Comparison of ENCODE assay signal across 26 cellular contexts in the genomic region with DNA sequence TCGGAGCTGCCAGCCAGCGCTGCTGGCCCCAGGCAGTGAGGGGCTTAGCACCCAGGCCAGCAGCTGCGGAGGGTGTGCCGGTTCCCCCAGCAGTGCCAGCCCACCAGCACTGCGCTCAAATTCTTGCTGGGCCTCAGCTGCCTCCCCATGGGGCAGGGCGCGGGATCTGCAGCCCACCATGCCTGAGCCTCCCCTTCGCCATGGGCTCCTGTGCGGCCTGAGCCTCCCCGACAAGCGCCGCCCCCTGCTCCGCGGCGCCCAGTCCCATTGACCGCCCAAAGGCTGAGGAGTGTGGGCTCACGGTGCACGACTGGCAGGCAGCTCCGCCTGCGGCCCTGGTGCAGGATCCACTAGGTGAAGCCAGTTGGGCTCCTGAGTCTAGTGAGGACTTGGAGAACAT.
DNase-seq lines count a peak whose midpoint lies in the region; ATAC-seq, FAIRE-seq and TF ChIP-seq lines count a peak whose summit lies in the region.
"Had no signal": no experiment of that assay in that cellular context is flagged by ENCODE, and none has a peak within 500 bp of the region (broad histone marks: within the 10 kb centered on the region; RNA-seq: fewer than 3 reads in every experiment).

No MANE protein-coding gene starts in this region.

- peak overlapping the region; percentile 48 for H3K18ac ChIP-seq in neuronal stem cell (ENCODE audit: low read length)

- H3K4me3 ChIP-seq in neuronal stem cell (ENCODE audit: low read length in 2 of 2) = peak overlapping the region in 1 of 2 donors; percentile 39
- no peak overlapping the region for H3K4me3 ChIP-seq in spleen
- H3K4me3 ChIP-seq: A549; BLaER1 treated with 17β-estradiol and CSF1 and Interleukin-3, amounts not matched to agents 10 nM and 100 nM; GM12878; GM23248 had no signal

- H3K36me3 Mint-ChIP-seq in natural killer cell treated with Interleukin-12 subunit alpha and Interleukin-12 subunit beta and Interleukin-15 and Interleukin-18, amount 100 ng/mL, for 72 hours = no peaks in the 10 kb centered on the region
- no peaks in the 10 kb centered on the region for H3K36me3 Mint-ChIP-seq in natural killer cell
- H3K36me3 Mint-ChIP-seq: CD14-positive monocyte; CD8-positive, alpha-beta memory T cell had no signal

- no peak overlapping the region for H3K23ac ChIP-seq in neuronal stem cell (ENCODE audit: low read depth, low read length, poor library complexity)

- DNase-seq in natural killer cell treated with Interleukin-12 subunit alpha and Interleukin-12 subunit beta and Interleukin-15 and Interleukin-18, amount 100 ng/mL, for 72 hours (ENCODE audit: low spot score) = peak; percentile 39
- no peak for DNase-seq in natural killer cell
- DNase-seq in neuronal stem cell (ENCODE audit: low spot score) = no peak
- peak; percentile 54 for DNase-seq in spleen
- no peak for DNase-seq in HTR-8/SVneo (ENCODE audit: insufficient read length, low spot score)
- DNase-seq in putamen (ENCODE audit: low spot score) = no peak
- DNase-seq: 8988T; ACHN; AML-193; BE2C; CD4-positive, alpha-beta T cell; CD8-positive, alpha-beta memory T cell; DMS 273 treated with DMSO at 0.1 percent for 48 hours; DMS79; EL; GDM1; GM23248; H7; HCEC 1CT had no signal

- H2AFZ ChIP-seq in neuronal stem cell (ENCODE audit: low read length) = no peak overlapping the region
- H2AFZ ChIP-seq: GM23248 had no signal

- no peak overlapping the region for H2BK12ac ChIP-seq in neuronal stem cell (ENCODE audit: low read length)

- no peak overlapping the region for H2AK5ac ChIP-seq in neuronal stem cell (ENCODE audit: low read depth, low read length)

- H3K9me3 ChIP-seq in neuronal stem cell (replicated peaks in 1 of 2; ENCODE audit: control insufficient read depth in 2 of 2, insufficient read depth in 1 of 2, low read depth in 1 of 2, low read length in 2 of 2) = peaks cover 5 to 15% of the 10 kb centered on the region in 2 donors
- peaks cover 0 to 31% (median 9%) of the 10 kb centered on the region in 8 donors for H3K9me3 ChIP-seq in spleen
- H3K9me3 ChIP-seq: BE2C had no signal

- H3K36me3 ChIP-seq in neuronal stem cell (replicated peaks in 1 of 2; ENCODE audit: control insufficient read depth in 2 of 2, insufficient read depth in 2 of 2, low read length in 2 of 2) (no peaks in the 10 kb centered on the region), spleen (no peaks in the 10 kb centered on the region)
- H3K36me3 ChIP-seq: BE2C; BLaER1 treated with 17β-estradiol and CSF1 and Interleukin-3, amounts not matched to agents 10 nM and 100 nM had no signal

- H3K27ac ChIP-seq in neuronal stem cell (replicated peaks; ENCODE audit: low read length) (no peak overlapping the region), spleen (no peak overlapping the region)
- H3K27ac ChIP-seq: A549; BLaER1 treated with 17β-estradiol and CSF1 and Interleukin-3, amounts not matched to agents 10 nM and 100 nM; GM23248 had no signal

- H2BK120ac ChIP-seq in neuronal stem cell (ENCODE audit: low read depth, low read length) = no peak overlapping the region

- no peaks in the 10 kb centered on the region for H3K4me1 Mint-ChIP-seq in natural killer cell treated with Interleukin-12 subunit alpha and Interleukin-12 subunit beta and Interleukin-15 and Interleukin-18, amount 100 ng/mL, for 72 hours (ENCODE audit: low read depth in 2 of 2)
- no peaks in the 10 kb centered on the region for H3K4me1 Mint-ChIP-seq in natural killer cell
- H3K4me1 Mint-ChIP-seq: CD14-positive monocyte; CD8-positive, alpha-beta memory T cell had no signal

- H4K91ac ChIP-seq in neuronal stem cell (ENCODE audit: low read depth, low read length, poor library complexity) = no peak overlapping the region

- H3K27ac Mint-ChIP-seq in natural killer cell treated with Interleukin-12 subunit alpha and Interleukin-12 subunit beta and Interleukin-15 and Interleukin-18, amount 100 ng/mL, for 72 hours = no peak overlapping the region
- no peak overlapping the region for H3K27ac Mint-ChIP-seq in natural killer cell
- H3K27ac Mint-ChIP-seq: CD14-positive monocyte; CD4-positive, alpha-beta T cell; CD8-positive, alpha-beta memory T cell had no signal

- H2BK5ac ChIP-seq in neuronal stem cell (ENCODE audit: low read length) = no peak overlapping the region

- no peak for TF ChIP-seq CTCF in natural killer cell (IDR thresholded peaks at IDR 0.05)
- TF ChIP-seq CTCF in spleen (IDR thresholded peaks at IDR 0.05 in 8 of 11, conservative IDR thresholded peaks at IDR 0.05 in 3 of 11) = no peak

- no peak overlapping the region for H4K8ac ChIP-seq in neuronal stem cell (ENCODE audit: low read depth, low read length)

- no CpG with 5 or more reads among the region's 20 CpGs for WGBS in neuronal stem cell (ENCODE audit: extremely low coverage in 2 of 2, insufficient read length in 2 of 2, insufficient replicate concordance in 1 of 2), 2 donors
- WGBS in spleen, 5 donors = 95 to 98% (median 95%) methylated on average over 16 to 20 of the region's 20 CpGs

- no peak for TF ChIP-seq POLR2A in spleen (IDR thresholded peaks at IDR 0.05)

- no peak overlapping the region for H3K14ac ChIP-seq in neuronal stem cell (ENCODE audit: low read length)

- intact Hi-C loops in natural killer cell (cut with micrococcal nuclease) (no loop called here), spleen (cut with DNase I; ENCODE audit: low total_unique reads) (no loop called here)

- no peak overlapping the region for H3K4ac ChIP-seq in neuronal stem cell (ENCODE audit: low read length)

- no peaks in the 10 kb centered on the region for H3K27me3 Mint-ChIP-seq in natural killer cell treated with Interleukin-12 subunit alpha and Interleukin-12 subunit beta and Interleukin-15 and Interleukin-18, amount 100 ng/mL, for 72 hours
- H3K27me3 Mint-ChIP-seq in natural killer cell (ENCODE audit: low read depth in 2 of 2) = no peaks in the 10 kb centered on the region

- no peak for ATAC-seq in natural killer cell treated with Interleukin-12 subunit alpha and Interleukin-12 subunit beta and Interleukin-15 and Interleukin-18, amount 100 ng/mL, for 72 hours
- ATAC-seq in natural killer cell = no peak
- ATAC-seq: A549, GM12878 had no signal

- no peak overlapping the region for H3K4me3 Mint-ChIP-seq in natural killer cell treated with Interleukin-12 subunit alpha and Interleukin-12 subunit beta and Interleukin-15 and Interleukin-18, amount 100 ng/mL, for 72 hours
- H3K4me3 Mint-ChIP-seq in natural killer cell = no peak overlapping the region
- H3K4me3 Mint-ChIP-seq: CD14-positive monocyte; CD4-positive, alpha-beta T cell; CD8-positive, alpha-beta memory T cell had no signal

- H3K79me1 ChIP-seq in neuronal stem cell (ENCODE audit: low read depth, low read length) = peaks cover 2% of the 10 kb centered on the region

- H3K27me3 ChIP-seq in neuronal stem cell (ENCODE audit: control insufficient read depth in 3 of 3, insufficient read depth in 3 of 3, low read depth in 1 of 3, low read length in 3 of 3) (peaks cover 0 to 15% (median 0%) of the 10 kb centered on the region in 3 experiments), spleen (replicated peaks in 1 of 7) (peaks cover 0 to 30% (median 0%) of the 10 kb centered on the region in 7 donors)
- H3K27me3 ChIP-seq: BE2C; BLaER1 treated with 17β-estradiol and CSF1 and Interleukin-3, amounts not matched to agents 10 nM and 100 nM had no signal

- no peak overlapping the region for H3K4me2 ChIP-seq in neuronal stem cell (ENCODE audit: insufficient read depth, low read length, poor library complexity, severe bottlenecking)
- H3K4me2 ChIP-seq: A549; BLaER1 treated with 17β-estradiol and CSF1 and Interleukin-3, amounts not matched to agents 10 nM and 100 nM had no signal

- no peak overlapping the region for H2BK15ac ChIP-seq in neuronal stem cell (ENCODE audit: low read length)

- FAIRE-seq in HTR-8/SVneo (lab: Jason Lieb, UNC) = no peak
- FAIRE-seq: A549, D721Med, GM12878, GM19239, H1 had no signal

- no peak overlapping the region for H3K9ac ChIP-seq in neuronal stem cell (ENCODE audit: low read depth, low read length, poor library complexity)
- H3K9ac ChIP-seq: BLaER1 treated with 17β-estradiol and CSF1 and Interleukin-3, amounts not matched to agents 10 nM and 100 nM; GM23248 had no signal

- peaks cover 0 to 1% of the 10 kb centered on the region in 2 donors for H3K4me1 ChIP-seq in neuronal stem cell (ENCODE audit: control insufficient read depth in 2 of 2, insufficient read depth in 1 of 2, low read depth in 1 of 2, low read length in 2 of 2)
- no peaks in the 10 kb centered on the region for H3K4me1 ChIP-seq in spleen
- H3K4me1 ChIP-seq: A549, BE2C had no signal

- H3K9me3 Mint-ChIP-seq in natural killer cell treated with Interleukin-12 subunit alpha and Interleukin-12 subunit beta and Interleukin-15 and Interleukin-18, amount 100 ng/mL, for 72 hours = peaks cover 6% of the 10 kb centered on the region
- H3K9me3 Mint-ChIP-seq in natural killer cell = no peaks in the 10 kb centered on the region
- H3K9me3 Mint-ChIP-seq: CD4-positive, alpha-beta T cell had no signal

Comparison
In these comparisons a context has a peak if more than half of its experiments do, and no peak if none do; other contexts are left out.
1. DNase-seq: peak in natural killer cell treated with Interleukin-12 subunit alpha and Interleukin-12 subunit beta and Interleukin-15 and Interleukin-18, amount 100 ng/mL, for 72 hours (single experiment) and spleen (single experiment); none in natural killer cell (single experiment), neuronal stem cell (single experiment), HTR-8/SVneo (single experiment) and putamen (single experiment).